Comparison of ENCODE assay signal across 1 cellular context in genomic region chr2:37201208-37201607, GRCh38.
A peak's percentile ranks its signal among the peaks of the same experiment; 100 is the strongest.
TF ChIP-seq lines count a peak whose summit lies in the region.

No MANE protein-coding gene starts in this region.

TF ChIP-seq in HEK293, 187 proteins besides CTCF, POLR2A, EP300 and RAD21 (continued from another document):
- TF ChIP-seq ATF2 (tag by site-specific recombination; IDR thresholded peaks at IDR 0.05; ENCODE audit: low read depth) (peak; percentile 86), WT1 (tag by site-specific recombination; IDR thresholded peaks at IDR 0.05) (no peak), ZNF76 (tag by site-specific recombination; IDR thresholded peaks at IDR 0.05; ENCODE audit: borderline replicate concordance, low read depth) (no peak), ZNF518A (tag by site-specific recombination; conservative IDR thresholded peaks at IDR 0.05; ENCODE audit: low read depth) (no peak), ZNF629 (tag by site-specific recombination; IDR thresholded peaks at IDR 0.05) (0 out of 2 replicates have a peak, but pooled peaks have one; percentile 16)
